15 cellular contexts compared by ENCODE assay signal in the genomic region with DNA sequence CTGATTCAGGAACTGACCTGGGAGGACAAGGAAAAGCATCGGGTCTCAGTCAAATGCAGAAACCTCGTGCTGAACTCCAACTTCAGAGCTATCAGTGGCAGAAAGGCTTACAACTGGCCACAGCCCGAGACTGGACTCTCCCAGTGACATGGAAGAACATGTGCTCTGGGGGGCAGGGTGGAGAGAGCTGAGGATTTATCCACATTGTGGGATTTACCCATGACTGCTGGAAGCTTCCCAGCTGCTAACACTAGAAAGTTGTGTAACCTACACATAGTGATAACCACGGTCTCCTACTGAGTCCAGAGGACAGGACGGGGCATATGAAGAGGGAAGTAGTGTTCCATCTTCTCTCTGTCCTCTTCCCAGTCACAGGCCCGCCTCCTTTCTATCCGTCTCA.
DNase-seq lines count a peak whose midpoint lies in the region; ATAC-seq and TF ChIP-seq lines count a peak whose summit lies in the region.
"Had no signal": no experiment of that assay in that cellular context is flagged by ENCODE, and none has a peak within 500 bp of the region (broad histone marks: within the 10 kb centered on the region; RNA-seq: fewer than 3 reads in every experiment).

No MANE protein-coding gene starts in this region.

- H3K79me1 ChIP-seq in mesenchymal stem cell (replicated peaks; ENCODE audit: low read length, poor library complexity, severe bottlenecking) = no peaks in the 10 kb centered on the region

- TF ChIP-seq CTCF in fibroblast of pulmonary artery (IDR thresholded peaks at IDR 0.05; ENCODE audit: low read length, missing control alignments) (no peak), tibial artery (IDR thresholded peaks at IDR 0.05) (no peak), nephron progenitor cell (IDR thresholded peaks at IDR 0.05) (no peak)

- no peak overlapping the region for H3K4me3 Mint-ChIP-seq in activated T-helper 1 cell treated with anti-CD3 and anti-CD28 coated beads, Interleukin-12 subunit alpha, Interleukin-12 subunit beta, Interleukin-2, Interleukin-4 antibody, amounts not matched to agents 30 ng/mL and 10 ng/mL and 1 ng/mL, durations not matched to agents 14 hours and 24 hours and 36 hours
- no peak overlapping the region for H3K4me3 Mint-ChIP-seq in nephron progenitor cell
- H3K4me3 Mint-ChIP-seq: immature natural killer cell had no signal

- H3K14ac ChIP-seq in mesenchymal stem cell (ENCODE audit: low read length in 2 of 2) = no peak overlapping the region

- H3K27ac Mint-ChIP-seq in activated T-helper 1 cell treated with anti-CD3 and anti-CD28 coated beads, Interleukin-12 subunit alpha, Interleukin-12 subunit beta, Interleukin-2, Interleukin-4 antibody, amounts not matched to agents 30 ng/mL and 10 ng/mL and 1 ng/mL, durations not matched to agents 14 hours and 24 hours and 36 hours = no peak overlapping the region
- H3K27ac Mint-ChIP-seq in nephron progenitor cell = no peak overlapping the region
- H3K27ac Mint-ChIP-seq: activated naive CD4-positive, alpha-beta T cell treated with anti-CD3 and anti-CD28 coated beads, Interleukin-2, amount 50 U/mL, for 72 hours; immature natural killer cell had no signal

- H2BK120ac ChIP-seq in mesenchymal stem cell (ENCODE audit: low read depth, low read length) = no peak overlapping the region

- H3K4me3 ChIP-seq in adipocyte (ENCODE audit: low read length) (no peak overlapping the region), fibroblast of pulmonary artery (replicated peaks; ENCODE audit: low read depth, low read length) (no peak overlapping the region), mesenchymal stem cell (ENCODE audit: insufficient read depth in 1 of 2, low read depth in 1 of 2, low read length in 2 of 2) (no peak overlapping the region), tibial artery (no peak overlapping the region)

- H3K27ac ChIP-seq in mesenchymal stem cell (ENCODE audit: low read length, poor library complexity, severe bottlenecking) (no peak overlapping the region), tibial artery (peak overlapping the region in 1 of 2 donors; percentile 74)
- H3K27ac ChIP-seq: C4-2B, HL-60 had no signal

- no peak overlapping the region for H2BK12ac ChIP-seq in mesenchymal stem cell (ENCODE audit: low read length in 2 of 2)

- no peaks in the 10 kb centered on the region for H3K36me3 Mint-ChIP-seq in activated T-helper 1 cell treated with anti-CD3 and anti-CD28 coated beads, Interleukin-12 subunit alpha, Interleukin-12 subunit beta, Interleukin-2, Interleukin-4 antibody, amounts not matched to agents 30 ng/mL and 10 ng/mL and 1 ng/mL, durations not matched to agents 14 hours and 24 hours and 36 hours (ENCODE audit: low read depth)
- H3K36me3 Mint-ChIP-seq in nephron progenitor cell (ENCODE audit: low read depth) = no peaks in the 10 kb centered on the region
- H3K36me3 Mint-ChIP-seq: activated naive CD4-positive, alpha-beta T cell treated with anti-CD3 and anti-CD28 coated beads, Interleukin-2, amount 50 U/mL, for 72 hours; immature natural killer cell had no signal

- H3K27me3 Mint-ChIP-seq in activated T-helper 1 cell treated with anti-CD3 and anti-CD28 coated beads, Interleukin-12 subunit alpha, Interleukin-12 subunit beta, Interleukin-2, Interleukin-4 antibody, amounts not matched to agents 30 ng/mL and 10 ng/mL and 1 ng/mL, durations not matched to agents 14 hours and 24 hours and 36 hours (ENCODE audit: insufficient read depth) = peaks cover 2% of the 10 kb centered on the region
- H3K27me3 Mint-ChIP-seq in nephron progenitor cell (ENCODE audit: low read depth, poor library complexity) = peaks cover 15% of the 10 kb centered on the region

- DNase-seq in adipocyte (ENCODE audit: low read depth) (peak; percentile 62), fibroblast of pulmonary artery (ENCODE audit: low read depth) (peak; percentile 78), mesenchymal stem cell (peak; percentile 66), tibial artery (peak; percentile 70 to 83), UCSD-AML1 (lab: John Stamatoyannopoulos, UW; ENCODE audit: unreplicated experiment) (no peak), nephron progenitor cell (no peak)
- no peak for DNase-seq in activated T-helper 1 cell treated with anti-CD3 and anti-CD28 coated beads, Interleukin-12 subunit alpha, Interleukin-12 subunit beta, Interleukin-2, Interleukin-4 antibody, amounts not matched to agents 30 ng/mL and 10 ng/mL and 1 ng/mL, durations not matched to agents 14 hours and 24 hours and 36 hours (ENCODE audit: low spot score)
- DNase-seq: cortex of kidney; foreskin fibroblast; immature natural killer cell; NK-92 treated with Interleukin-12 subunit alpha and Interleukin-12 subunit beta, amount 100 ng/mL, for 24 hours had no signal

- H3K36me3 ChIP-seq in adipocyte (ENCODE audit: control insufficient read depth, insufficient read depth, low read length, severe bottlenecking) = peaks cover 30% of the 10 kb centered on the region
- H3K36me3 ChIP-seq in mesenchymal stem cell (ENCODE audit: control insufficient read depth in 1 of 2, insufficient read depth in 2 of 2, low read depth in 1 of 2, low read length in 2 of 2) = no peaks in the 10 kb centered on the region
- peaks cover 0 to 11% (median 6%) of the 10 kb centered on the region in 3 donors for H3K36me3 ChIP-seq in tibial artery

- H2BK15ac ChIP-seq in mesenchymal stem cell (ENCODE audit: low read depth, poor library complexity, severe bottlenecking) = no peak overlapping the region

- H3K4me2 ChIP-seq in mesenchymal stem cell (ENCODE audit: low read length, poor library complexity, severe bottlenecking) = no peak overlapping the region

- H3K9me3 Mint-ChIP-seq in activated T-helper 1 cell treated with anti-CD3 and anti-CD28 coated beads, Interleukin-12 subunit alpha, Interleukin-12 subunit beta, Interleukin-2, Interleukin-4 antibody, amounts not matched to agents 30 ng/mL and 10 ng/mL and 1 ng/mL, durations not matched to agents 14 hours and 24 hours and 36 hours = no peaks in the 10 kb centered on the region
- no peaks in the 10 kb centered on the region for H3K9me3 Mint-ChIP-seq in nephron progenitor cell
- H3K9me3 Mint-ChIP-seq: activated naive CD4-positive, alpha-beta T cell treated with anti-CD3 and anti-CD28 coated beads, Interleukin-2, amount 50 U/mL, for 72 hours; immature natural killer cell had no signal

- H2AK5ac ChIP-seq in mesenchymal stem cell (ENCODE audit: low read length, severe bottlenecking) = no peak overlapping the region

- no peak overlapping the region for H3K4ac ChIP-seq in mesenchymal stem cell (ENCODE audit: low read depth in 1 of 2, low read length in 2 of 2)

- H3K27me3 ChIP-seq in adipocyte (replicated peaks; ENCODE audit: control insufficient read depth, insufficient read depth, low read length) (no peaks in the 10 kb centered on the region), mesenchymal stem cell (ENCODE audit: control insufficient read depth in 1 of 2, insufficient read depth in 1 of 2, low read length in 2 of 2) (peaks cover 4 to 38% of the 10 kb centered on the region in 2 experiments), tibial artery (no peaks in the 10 kb centered on the region)

- H3K9me3 ChIP-seq in adipocyte (ENCODE audit: control insufficient read depth, low read length) = no peaks in the 10 kb centered on the region
- no peaks in the 10 kb centered on the region for H3K9me3 ChIP-seq in mesenchymal stem cell (ENCODE audit: control insufficient read depth, low read length)
- H3K9me3 ChIP-seq in tibial artery = no peaks in the 10 kb centered on the region

- H3K4me1 Mint-ChIP-seq in activated T-helper 1 cell treated with anti-CD3 and anti-CD28 coated beads, Interleukin-12 subunit alpha, Interleukin-12 subunit beta, Interleukin-2, Interleukin-4 antibody, amounts not matched to agents 30 ng/mL and 10 ng/mL and 1 ng/mL, durations not matched to agents 14 hours and 24 hours and 36 hours (ENCODE audit: low read depth) = no peaks in the 10 kb centered on the region
- peaks cover 38% of the 10 kb centered on the region for H3K4me1 Mint-ChIP-seq in nephron progenitor cell
- H3K4me1 Mint-ChIP-seq: immature natural killer cell had no signal

- ATAC-seq in GM21367 (IDR thresholded peaks at IDR 0.05; ENCODE audit: unreplicated experiment) = no peak
- ATAC-seq: activated naive CD4-positive, alpha-beta T cell treated with anti-CD3 and anti-CD28 coated beads, Interleukin-2, amount 50 U/mL, for 72 hours had no signal

- peak overlapping the region in 1 of 2 experiments; percentile 2 for H3K18ac ChIP-seq in mesenchymal stem cell (ENCODE audit: low read depth in 1 of 2, low read length in 2 of 2)

- peaks cover 52% of the 10 kb centered on the region for H3K4me1 ChIP-seq in adipocyte (ENCODE audit: control insufficient read depth, insufficient read depth, low read length)
- H3K4me1 ChIP-seq in mesenchymal stem cell (ENCODE audit: control insufficient read depth, insufficient read depth, low read depth, low read length) = no peaks in the 10 kb centered on the region
- peaks cover 0 to 55% (median 34%) of the 10 kb centered on the region in 4 donors for H3K4me1 ChIP-seq in tibial artery

- no peak overlapping the region for H4K91ac ChIP-seq in mesenchymal stem cell (ENCODE audit: low read length)

- WGBS in mesenchymal stem cell = 47% methylated on average over 7 of the region's 7 CpGs

- no peak overlapping the region for H4K8ac ChIP-seq in mesenchymal stem cell (ENCODE audit: low read length)

- H3K23ac ChIP-seq in mesenchymal stem cell (ENCODE audit: low read length in 2 of 2) = no peak overlapping the region

- no peak overlapping the region for H2BK5ac ChIP-seq in mesenchymal stem cell (ENCODE audit: low read depth, low read length, poor library complexity, severe bottlenecking)

- intact Hi-C loops in tibial artery (cut with DNase I; ENCODE audit: low total_unique reads) = no loop called here
- intact Hi-C loops in activated T-helper 1 cell treated with anti-CD3 and anti-CD28 coated beads, Interleukin-12 subunit alpha, Interleukin-12 subunit beta, Interleukin-2, Interleukin-4 antibody, amounts not matched to agents 30 ng/mL and 10 ng/mL and 1 ng/mL, durations not matched to agents 14 hours and 24 hours and 36 hours (cut with micrococcal nuclease) = loop anchor here (5.0 kb wide), 1 partner anchor 709 kb away; no protein-coding TSS in a partner anchor

- no peak overlapping the region for H2AFZ ChIP-seq in mesenchymal stem cell (ENCODE audit: low read depth, low read length)

- H3K9ac ChIP-seq in adipocyte (ENCODE audit: low read length) (no peak overlapping the region), mesenchymal stem cell (ENCODE audit: low read length) (no peak overlapping the region)

Comparison
In these comparisons a context has a peak if more than half of its experiments do, and no peak if none do; other contexts are left out.
1. DNase-seq: peak in adipocyte (single experiment), fibroblast of pulmonary artery (single experiment), mesenchymal stem cell (single experiment) and tibial artery (2 of 2); none in UCSD-AML1 (single experiment), activated T-helper 1 cell treated with anti-CD3 and anti-CD28 coated beads, Interleukin-12 subunit alpha, Interleukin-12 subunit beta, Interleukin-2, Interleukin-4 antibody, amounts not matched to agents 30 ng/mL and 10 ng/mL and 1 ng/mL, durations not matched to agents 14 hours and 24 hours and 36 hours (single experiment) and nephron progenitor cell (single experiment).